6 cellular contexts compared by ENCODE assay signal in the genomic region with DNA sequence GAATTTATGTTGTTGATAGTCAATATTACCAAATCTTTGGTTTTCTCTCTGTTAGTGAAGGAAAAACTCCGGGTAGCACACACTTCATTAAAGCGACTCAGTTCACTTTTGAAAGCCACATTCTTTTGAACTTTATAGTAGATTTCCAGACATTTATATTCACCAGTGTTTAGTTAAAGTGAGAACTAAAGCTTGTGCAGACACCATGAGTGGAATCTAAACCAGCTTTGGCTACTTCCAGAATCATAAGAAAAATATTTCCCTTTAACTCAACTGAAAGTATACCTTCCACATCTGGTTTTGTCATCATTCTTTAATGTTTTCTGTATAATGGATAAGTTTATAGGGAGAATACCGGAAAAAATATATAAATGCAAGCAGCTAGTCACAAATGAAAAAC.
"Had no signal": no experiment of that assay in that cellular context is flagged by ENCODE, and none has a peak within 500 bp of the region (broad histone marks: within the 10 kb centered on the region; RNA-seq: fewer than 3 reads in every experiment).

No MANE protein-coding gene starts in this region.

- H3K27ac ChIP-seq: HL-60, KMS-11 had no signal

- DNase-seq: KBM-7, KG1 had no signal

- ATAC-seq: HepG2, K562 had no signal

- H3K4me3 ChIP-seq: K562 had no signal

- H3K4me2 ChIP-seq: KMS-11 had no signal

- H3K9ac ChIP-seq: KMS-11 had no signal
